In the genomic region with DNA sequence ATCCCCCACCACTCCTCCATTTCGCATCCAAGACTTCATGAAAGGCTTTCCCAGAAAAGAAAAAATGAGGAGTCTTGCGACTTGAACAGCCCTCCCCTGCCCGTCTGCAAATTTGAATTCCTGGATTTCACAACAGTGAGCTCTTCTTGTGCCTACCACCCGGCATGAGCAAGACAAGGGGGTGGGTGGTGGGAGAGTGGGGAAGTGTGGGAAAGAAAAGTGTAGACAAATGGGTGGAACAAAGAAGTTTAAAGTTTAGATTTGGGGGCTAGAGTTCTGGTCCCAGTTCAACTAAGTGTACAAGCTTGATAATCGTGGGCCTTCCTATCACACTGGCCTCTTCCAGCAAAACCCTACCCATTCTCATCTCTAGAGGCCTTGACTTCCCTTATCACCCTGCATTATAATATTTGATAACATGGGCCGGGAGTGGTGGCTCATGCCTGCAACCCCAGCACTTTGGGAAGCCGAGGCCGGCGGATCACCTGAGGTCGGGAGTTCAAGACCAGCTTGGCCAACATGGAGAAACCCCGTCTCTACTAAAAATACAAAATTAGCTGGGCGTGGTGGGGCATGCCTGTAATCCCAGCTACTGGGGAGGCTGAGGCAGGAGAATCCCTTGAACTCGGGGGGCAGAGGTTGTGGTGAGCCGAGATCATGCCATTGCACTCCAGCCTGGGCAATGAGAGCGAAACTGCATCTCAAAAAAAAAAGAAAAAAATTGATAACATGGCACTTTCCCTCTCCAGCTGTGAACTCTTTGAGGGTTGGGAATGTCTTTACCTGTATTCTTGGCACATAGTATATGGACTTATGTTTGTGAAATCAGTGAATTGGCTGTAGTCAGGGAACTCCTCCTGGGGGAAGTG, we compare ENCODE assay signal across 1 cellular context.
TF ChIP-seq lines count a peak whose summit lies in the region.

No MANE protein-coding gene starts in this region.

TF ChIP-seq in HCT116, 20 proteins besides CTCF, POLR2A, EP300 and RAD21 (continued from another document):
- TF ChIP-seq CEBPB (IDR thresholded peaks at IDR 0.05; ENCODE audit: low read depth) (no peak), EGR1 (IDR thresholded peaks at IDR 0.05; ENCODE audit: low read depth) (no peak), ZBTB33 (IDR thresholded peaks at IDR 0.05; ENCODE audit: extremely low read depth, insufficient replicate concordance, low read length) (no peak), ZNF274 (IDR thresholded peaks at IDR 0.05; ENCODE audit: low read depth, low read length) (no peak)
